Comparison of ENCODE assay signal across 16 cellular contexts in genomic region chr5:518721-519120, GRCh38.
"Had no signal": no experiment of that assay in that cellular context is flagged by ENCODE, and none has a peak within 500 bp of the region (broad histone marks: within the 10 kb centered on the region; RNA-seq: fewer than 3 reads in every experiment).

No MANE protein-coding gene starts in this region.

- H3K36me3 Mint-ChIP-seq: natural killer cell had no signal

- H3K27ac Mint-ChIP-seq: natural killer cell had no signal

- H3K4me3 Mint-ChIP-seq: natural killer cell had no signal

- DNase-seq: activated naive CD4-positive, alpha-beta T cell treated with Interleukin-2 at 50 U/mL for 16 hours; anterior cingulate cortex; erythroblast; islet precursor cell; mammary epithelial cell; natural killer cell; retina; stimulated activated CD4-positive, alpha-beta T cell treated with anti-CD3 and anti-CD28 coated beads, Interleukin-15, amount 100 ng/mL, for 24 hours; stimulated activated CD4-positive, alpha-beta T cell treated with anti-CD3 and anti-CD28 coated beads, Interleukin-4, amount 100 ng/mL, for 24 hours; stimulated activated naive CD4-positive, alpha-beta T cell; substantia nigra; T-helper 9 cell had no signal

- H3K36me3 ChIP-seq: left lung, tibial nerve, vagina had no signal

- ATAC-seq: activated CD4-positive, CD25-positive, alpha-beta regulatory T cell treated with anti-CD3 and anti-CD28 coated beads, Interleukin-2, amount 50 U/mL, for 24 hours; left lung; natural killer cell had no signal

- H3K9me3 ChIP-seq: left lung, tibial nerve, vagina had no signal

- H3K4me3 ChIP-seq: left lung, tibial nerve, vagina had no signal

- H3K27ac ChIP-seq: left lung, vagina had no signal
